ENCODE assay signal across 18 cellular contexts in the genomic region with DNA sequence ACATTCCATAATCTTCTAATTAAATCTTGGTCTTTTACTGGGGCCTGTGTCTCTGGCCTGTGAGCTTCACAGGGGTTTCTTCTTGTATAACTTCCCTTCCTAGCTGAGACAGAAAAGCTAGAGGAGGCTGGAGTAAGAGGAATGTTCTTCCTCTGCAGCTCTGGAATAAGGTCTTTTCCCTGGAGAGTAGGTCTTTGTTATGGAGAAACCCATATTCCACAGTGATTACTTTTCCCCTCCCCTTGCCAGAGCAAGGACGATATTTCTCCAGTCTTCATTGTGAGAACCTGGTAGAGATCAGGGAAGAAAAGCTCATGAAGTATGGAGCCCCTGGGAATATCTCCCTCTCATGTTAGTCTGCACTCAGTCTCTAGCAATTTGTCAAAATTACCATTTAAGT. TPM values are rescaled to one million over a fixed set of nuclear protein-coding genes. Genes with fewer than 3 reads are reported as not detected.
"Had no signal": no experiment of that assay in that cellular context is flagged by ENCODE, and none has a peak within 500 bp of the region (broad histone marks: within the 10 kb centered on the region; RNA-seq: fewer than 3 reads in every experiment).

No MANE protein-coding gene starts in this region.

- H3K4me3 ChIP-seq: adrenal gland, cardiac muscle cell, gastroesophageal sphincter, heart right ventricle, left lung, mucosa of descending colon had no signal

- H3K27me3 ChIP-seq: adrenal gland, cardiac muscle cell, gastroesophageal sphincter, heart right ventricle, left lung had no signal

- H3K27me3 Mint-ChIP-seq: stimulated activated naive CD8-positive, alpha-beta T cell treated with anti-CD3 and anti-CD28 coated beads, Interleukin-15, amount 100 ng/mL, for 72 hours; type B pancreatic cell had no signal

- H3K27ac Mint-ChIP-seq: natural killer cell; stimulated activated naive CD8-positive, alpha-beta T cell treated with anti-CD3 and anti-CD28 coated beads, Interleukin-15, amount 100 ng/mL, for 72 hours; T-helper 2 cell treated with Interferon-gamma antibody and Interleukin-4, amounts not matched to agents 5 μg/mL and 100 μg/mL, for 36 hours; type B pancreatic cell had no signal

- H3K4me3 Mint-ChIP-seq: natural killer cell; stimulated activated naive CD8-positive, alpha-beta T cell treated with anti-CD3 and anti-CD28 coated beads, Interleukin-15, amount 100 ng/mL, for 72 hours; T-helper 2 cell treated with Interferon-gamma antibody and Interleukin-4, amounts not matched to agents 5 μg/mL and 100 μg/mL, for 36 hours; type B pancreatic cell had no signal

- H3K4me1 ChIP-seq: adrenal gland, gastroesophageal sphincter, heart right ventricle, left lung had no signal

- H3K36me3 ChIP-seq: adrenal gland, cardiac muscle cell, gastroesophageal sphincter, heart right ventricle, left lung had no signal

- H3K27ac ChIP-seq: adrenal gland, cardiac muscle cell, gastroesophageal sphincter, heart right ventricle, left lung had no signal

- DNase-seq: activated CD4-positive, alpha-beta T cell treated with anti-CD3 and anti-CD28 coated beads, Interleukin-2, amount 50 U/mL, for 4 hours; activated naive CD4-positive, alpha-beta T cell treated with anti-CD3 and anti-CD28 coated beads, Interleukin-2, amount 50 U/mL, for 16 hours; activated T-cell treated with anti-CD3 and anti-CD28 coated beads for 4 hours; adrenal gland; erythroblast; heart right ventricle; kidney; left lung; mammary epithelial cell; mucosa of descending colon; natural killer cell; occipital lobe; stimulated activated CD4-positive, alpha-beta T cell treated with anti-CD3 and anti-CD28 coated beads, Interleukin-1b, Interleukin-23, amount 100 ng/mL, for 48 hours; stimulated activated naive CD8-positive, alpha-beta T cell treated with anti-CD3 and anti-CD28 coated beads, Interleukin-15, amount 100 ng/mL, for 72 hours had no signal

- H3K9me3 Mint-ChIP-seq: stimulated activated naive CD8-positive, alpha-beta T cell treated with anti-CD3 and anti-CD28 coated beads, Interleukin-15, amount 100 ng/mL, for 72 hours; T-helper 2 cell treated with Interferon-gamma antibody and Interleukin-4, amounts not matched to agents 5 μg/mL and 100 μg/mL, for 36 hours; type B pancreatic cell had no signal

- H3K9me3 ChIP-seq: adrenal gland, gastroesophageal sphincter, heart right ventricle, left lung, mucosa of descending colon had no signal

- H3K4me1 Mint-ChIP-seq: natural killer cell; stimulated activated naive CD8-positive, alpha-beta T cell treated with anti-CD3 and anti-CD28 coated beads, Interleukin-15, amount 100 ng/mL, for 72 hours had no signal

- H3K36me3 Mint-ChIP-seq: natural killer cell, type B pancreatic cell had no signal

RNA-seq across cellular contexts. Expression of a gene that starts 18.8 kb away (rescaled TPM):
- total RNA-seq: natural killer cell had no signal
